ENCODE assay signal across 11 cellular contexts in genomic region chr20:48986899-48987298, GRCh38. TPM values are rescaled to one million over a fixed set of nuclear protein-coding genes. Genes with fewer than 3 reads are reported as not detected.
DNase-seq lines count a peak whose midpoint lies in the region; ATAC-seq and TF ChIP-seq lines count a peak whose summit lies in the region.
"Had no signal": no experiment of that assay in that cellular context is flagged by ENCODE, and none has a peak within 500 bp of the region (broad histone marks: within the 10 kb centered on the region; RNA-seq: fewer than 3 reads in every experiment).

No MANE protein-coding gene starts in this region.

- CTCF ChIA-PET in MCF 10A (lab: Yijun Ruan, JAX) = interaction anchor here (0.8 to 2.2 kb wide), 4 partner anchors 9 to 329 kb away, joined by 4 to 8 read pairs (median 4); no protein-coding TSS in a partner anchor

- no peaks in the 10 kb centered on the region for H3K9me3 Mint-ChIP-seq in MCF 10A (ENCODE audit: unreplicated experiment)
- H3K9me3 Mint-ChIP-seq in type B pancreatic cell = peaks cover 9% of the 10 kb centered on the region
- H3K9me3 Mint-ChIP-seq in activated CD4-positive, alpha-beta T cell treated with anti-CD3 and anti-CD28 coated beads, Interleukin-2, amount 10 ng/mL, durations not matched to agents 24 days and 14 days = no peaks in the 10 kb centered on the region

- no peak for ATAC-seq in GM21526 (IDR thresholded peaks at IDR 0.05; ENCODE audit: low FRiP score, unreplicated experiment)
- no peak for ATAC-seq in GM18867 (IDR thresholded peaks at IDR 0.05; ENCODE audit: unreplicated experiment)

- H3K4me3 ChIP-seq in breast epithelium (no peak overlapping the region), dorsolateral prefrontal cortex (no peak overlapping the region)
- H3K4me3 ChIP-seq: transverse colon had no signal

- H3K36me3 Mint-ChIP-seq in MCF 10A (ENCODE audit: insufficient read depth, unreplicated experiment) = peaks cover 89% of the 10 kb centered on the region
- peaks cover 33% of the 10 kb centered on the region for H3K36me3 Mint-ChIP-seq in type B pancreatic cell
- H3K36me3 Mint-ChIP-seq in activated CD4-positive, alpha-beta T cell treated with anti-CD3 and anti-CD28 coated beads, Interleukin-2, amount 10 ng/mL, durations not matched to agents 24 days and 14 days (ENCODE audit: low read depth) = peaks cover 55% of the 10 kb centered on the region

- H3K9me3 ChIP-seq in breast epithelium = peaks cover 0 to 4% of the 10 kb centered on the region in 2 donors
- H3K9me3 ChIP-seq: transverse colon had no signal

- no peak overlapping the region for H3K27ac ChIP-seq in breast epithelium
- peak overlapping the region in 19 of 59 donors; percentile 1 to 66 (median 22) for H3K27ac ChIP-seq in dorsolateral prefrontal cortex
- H3K27ac ChIP-seq: transverse colon had no signal

- no peak overlapping the region for H3K4me3 Mint-ChIP-seq in MCF 10A (ENCODE audit: unreplicated experiment)
- H3K4me3 Mint-ChIP-seq in type B pancreatic cell = no peak overlapping the region
- H3K4me3 Mint-ChIP-seq in activated CD4-positive, alpha-beta T cell treated with anti-CD3 and anti-CD28 coated beads, Interleukin-2, amount 10 ng/mL, durations not matched to agents 24 days and 14 days = no peak overlapping the region

- H3K4me1 ChIP-seq in breast epithelium = no peaks in the 10 kb centered on the region
- H3K4me1 ChIP-seq: transverse colon had no signal

- BruUV-seq in MCF 10A (replicated peaks; lab: Mats Ljungman, UMichigan) = no TSS peak

- H3K4me1 Mint-ChIP-seq in MCF 10A (ENCODE audit: insufficient read depth, unreplicated experiment) = peaks cover 15% of the 10 kb centered on the region
- peaks cover 7% of the 10 kb centered on the region for H3K4me1 Mint-ChIP-seq in type B pancreatic cell (ENCODE audit: unreplicated experiment)
- H3K4me1 Mint-ChIP-seq in activated CD4-positive, alpha-beta T cell treated with anti-CD3 and anti-CD28 coated beads, Interleukin-2, amount 10 ng/mL, durations not matched to agents 24 days and 14 days = no peaks in the 10 kb centered on the region

- no peaks in the 10 kb centered on the region for H3K27me3 Mint-ChIP-seq in MCF 10A (ENCODE audit: insufficient read depth, unreplicated experiment)
- no peaks in the 10 kb centered on the region for H3K27me3 Mint-ChIP-seq in type B pancreatic cell
- H3K27me3 Mint-ChIP-seq in activated CD4-positive, alpha-beta T cell treated with anti-CD3 and anti-CD28 coated beads, Interleukin-2, amount 10 ng/mL, durations not matched to agents 24 days and 14 days = no peaks in the 10 kb centered on the region

- H3K27me3 ChIP-seq in breast epithelium (no peaks in the 10 kb centered on the region), dorsolateral prefrontal cortex (no peaks in the 10 kb centered on the region)
- H3K27me3 ChIP-seq: transverse colon had no signal

- H3K27ac Mint-ChIP-seq in MCF 10A (ENCODE audit: low read depth, unreplicated experiment) (no peak overlapping the region), type B pancreatic cell (peak overlapping the region; percentile 21)
- no peak overlapping the region for H3K27ac Mint-ChIP-seq in activated CD4-positive, alpha-beta T cell treated with anti-CD3 and anti-CD28 coated beads, Interleukin-2, amount 10 ng/mL, durations not matched to agents 24 days and 14 days

- TF ChIP-seq CTCF in MCF 10A (IDR thresholded peaks at IDR 0.05; ENCODE audit: unreplicated experiment) (peak; percentile 28), breast epithelium (IDR thresholded peaks at IDR 0.05) (no peak), dorsolateral prefrontal cortex (IDR thresholded peaks at IDR 0.05 in 54 of 56, conservative IDR thresholded peaks at IDR 0.05 in 2 of 56; ENCODE audit: low read depth in 1 of 56, partially characterized antibody in 56 of 56) (peak in 54 of 56 donors; percentile 25 to 73 (median 47)), type B pancreatic cell (conservative IDR thresholded peaks at IDR 0.05) (peak; percentile 58)

- peaks cover 4% of the 10 kb centered on the region for H3K36me3 ChIP-seq in breast epithelium

- POLR2A ChIA-PET in MCF 10A (lab: Yijun Ruan, JAX) = interaction anchor here (0.6 kb wide), 1 partner anchor 231 kb away, joined by 4 read pairs; no protein-coding TSS in a partner anchor

- DNase-seq in MCF 10A (ENCODE audit: unreplicated experiment) (peak; percentile 25), breast epithelium (ENCODE audit: low spot score in 2 of 2) (no peak), NCI-H748 treated with DMSO at 0.1 percent for 48 hours (lab: John Stamatoyannopoulos, UW) (peak; percentile 8), dorsolateral prefrontal cortex (peak in 1 of 10 donors; percentile 50), type B pancreatic cell (ENCODE audit: extremely low spot score, unreplicated experiment) (no peak)
- DNase-seq in activated CD4-positive, alpha-beta T cell treated with anti-CD3 and anti-CD28 coated beads, Interleukin-2, amount 10 ng/mL, durations not matched to agents 24 days and 14 days = no peak
- DNase-seq: aorta, MV-4-11, transverse colon had no signal

- intact Hi-C loops in MCF 10A (cut with micrococcal nuclease) (no loop called here), breast epithelium (cut with DNase I; ENCODE audit: low total_unique reads) (no loop called here), dorsolateral prefrontal cortex (cut with DNase I) (loop anchor here in 1 of 2 donors (5.0 kb wide), 3 partner anchors 60 to 230 kb away; partner anchors contain the start of genes CSE1L and DDX27)
- intact Hi-C loops in activated CD4-positive, alpha-beta T cell treated with anti-CD3 and anti-CD28 coated beads, Interleukin-2, amount 10 ng/mL, durations not matched to agents 24 days and 14 days (cut with micrococcal nuclease) = no loop called here

- no peak for TF ChIP-seq POLR2A in breast epithelium (IDR thresholded peaks at IDR 0.05)

RNA-seq across cellular contexts. Expression of gene CSE1L, which starts 59.2 kb away (rescaled TPM):
- total RNA-seq in MCF 10A (2022) (65.2 and 101 TPM in 2 replicates), breast epithelium (10 to 100 TPM; 33.3 to 61.6 (median 48.5) TPM), dorsolateral prefrontal cortex (10 to 100 TPM; 28.8 to 70.9 (median 55.4) TPM), type B pancreatic cell (ENCODE audit: low replicate concordance) (78.1 and 111 TPM in 2 replicates)
- 135 and 136 TPM in 2 replicates for total RNA-seq in activated CD4-positive, alpha-beta T cell treated with anti-CD3 and anti-CD28 coated beads, Interleukin-2, amount 10 ng/mL, durations not matched to agents 24 days and 14 days

Comparison
In these comparisons a context has a peak if more than half of its experiments do, and no peak if none do; other contexts are left out.
1. DNase-seq: peak in MCF 10A (single experiment) and NCI-H748 treated with DMSO at 0.1 percent for 48 hours (single experiment); none in breast epithelium (0 of 2), type B pancreatic cell (single experiment) and activated CD4-positive, alpha-beta T cell treated with anti-CD3 and anti-CD28 coated beads, Interleukin-2, amount 10 ng/mL, durations not matched to agents 24 days and 14 days (single experiment).
2. CTCF ChIP-seq: peak in MCF 10A (single experiment), dorsolateral prefrontal cortex (54 of 56) and type B pancreatic cell (single experiment); none in breast epithelium (0 of 3).